In the genomic region with DNA sequence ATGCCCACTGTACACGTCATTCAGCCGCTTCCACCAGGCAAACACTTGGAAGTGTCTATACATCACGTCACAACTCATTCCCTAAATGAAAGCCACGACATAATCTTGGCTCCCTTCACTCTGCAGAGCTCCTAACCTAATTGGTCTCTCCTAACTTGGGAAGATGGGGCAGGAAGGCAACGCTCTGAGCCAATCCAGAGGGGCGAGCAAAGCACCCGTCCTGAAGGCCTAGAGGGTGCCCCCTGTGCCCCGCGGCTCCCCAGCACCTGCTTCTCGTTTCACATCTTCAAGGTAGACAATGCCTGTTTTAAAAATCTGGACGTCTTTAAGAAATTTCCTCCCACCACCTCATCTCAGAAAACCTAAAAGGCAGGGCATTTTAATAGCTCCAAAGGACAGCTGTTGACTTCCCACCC, we compare ENCODE assay signal across 8 cellular contexts. TPM values are rescaled to one million over a fixed set of nuclear protein-coding genes. Genes with fewer than 3 reads are reported as not detected.
DNase-seq lines count a peak whose midpoint lies in the region; ATAC-seq and TF ChIP-seq lines count a peak whose summit lies in the region.

No MANE protein-coding gene starts in this region.

- TSS peak; percentile 49 for BruUV-seq in PC-9 (replicated peaks; lab: Mats Ljungman, UMichigan)

- peaks cover 41% of the 10 kb centered on the region for H3K36me3 ChIP-seq in PC-9 (ENCODE audit: low read depth)

- H3K4me1 Mint-ChIP-seq in endothelial cell (ENCODE audit: unreplicated experiment) = peaks cover 17% of the 10 kb centered on the region
- H3K4me1 Mint-ChIP-seq in natural killer cell = peaks cover 57 to 63% of the 10 kb centered on the region in 2 donors

- H3K36me3 Mint-ChIP-seq in endothelial cell (ENCODE audit: low read depth, unreplicated experiment) = peaks cover 22% of the 10 kb centered on the region
- no peaks in the 10 kb centered on the region for H3K36me3 Mint-ChIP-seq in natural killer cell

- H3K4me3 Mint-ChIP-seq in endothelial cell (ENCODE audit: unreplicated experiment) (peak overlapping the region; percentile 91), natural killer cell (peak overlapping the region; percentile 88)

- H3K9me2 ChIP-seq in PC-9 (ENCODE audit: insufficient read depth) = no peaks in the 10 kb centered on the region

- intact Hi-C loops in PC-9 (cut with micrococcal nuclease; ENCODE audit: unreplicated experiment) (loop anchor here (10.0 kb wide), 2 partner anchors 108 to 172 kb away; a partner anchor contains a TSS), natural killer cell (cut with micrococcal nuclease) (loop anchor here (10.0 kb wide), 1 partner anchor 172 kb away; a partner anchor contains a TSS)

- H2AFZ ChIP-seq in PC-9 = peak overlapping the region; percentile 70

- H3K4me1 ChIP-seq in PC-9 (replicated peaks; ENCODE audit: insufficient read depth) = peaks cover 26% of the 10 kb centered on the region

- no peaks in the 10 kb centered on the region for H3K27me3 ChIP-seq in PC-9 (ENCODE audit: insufficient read depth, low read depth)

- H3K4me3 ChIP-seq in GM12865 (ENCODE audit: low read depth, low read length) = peak overlapping the region; percentile 99
- H3K4me3 ChIP-seq in PC-9 = peak overlapping the region; percentile 80

- no peak overlapping the region for H3K27ac ChIP-seq in PC-9

- TF ChIP-seq CTCF in GM12865 (IDR thresholded peaks at IDR 0.05; ENCODE audit: insufficient read depth, low read depth, low read length, missing control alignments) = no peak
- TF ChIP-seq CTCF in PC-9 (conservative IDR thresholded peaks at IDR 0.05) = no peak
- TF ChIP-seq CTCF in endothelial cell (IDR thresholded peaks at IDR 0.05; ENCODE audit: unreplicated experiment) = no peak
- no peak for TF ChIP-seq CTCF in natural killer cell (IDR thresholded peaks at IDR 0.05)

- peaks cover 4% of the 10 kb centered on the region; the same call in 1 of the 2 replicates for H3F3A ChIP-seq in PC-9 (ENCODE audit: insufficient read depth, low read depth)

- DNase-seq in GM12865 (ENCODE audit: low read depth) = no peak
- no peak for DNase-seq in PC-9
- no peak for DNase-seq in endothelial cell (ENCODE audit: low spot score)
- DNase-seq in natural killer cell = no peak
- DNase-seq in NOMO-1 treated with DMSO at 0.1 percent for 48 hours (lab: John Stamatoyannopoulos, UW; ENCODE audit: unreplicated experiment) = no peak
- no peak for DNase-seq in DMS79 treated with DMSO at 0.1 percent for 48 hours (lab: John Stamatoyannopoulos, UW)
- DNase-seq in NCI-H2171 (lab: John Stamatoyannopoulos, UW) = no peak

- peaks cover 28% of the 10 kb centered on the region for H4K20me1 ChIP-seq in PC-9 (ENCODE audit: insufficient read depth)

- CTCF ChIA-PET in PC-9 (lab: Charles Lee) = interaction anchor here (0.6 to 1.1 kb wide), 3 partner anchors 53 to 139 kb away, joined by 3 to 5 read pairs (median 3); a partner anchor contains a TSS

- H3K4me2 ChIP-seq in PC-9 = peak overlapping the region; percentile 95

- POLR2A ChIA-PET in PC-9 (lab: Charles Lee; ENCODE audit: unreplicated experiment) = no interaction called here

- no peaks in the 10 kb centered on the region for H3K9me3 ChIP-seq in PC-9 (ENCODE audit: insufficient read depth, low read depth)

- no peaks in the 10 kb centered on the region for H3K9me3 Mint-ChIP-seq in endothelial cell (ENCODE audit: unreplicated experiment)
- H3K9me3 Mint-ChIP-seq in natural killer cell = no peaks in the 10 kb centered on the region

- H3K79me2 ChIP-seq in PC-9 (ENCODE audit: low read depth) = peaks cover 50% of the 10 kb centered on the region

- H3K27ac Mint-ChIP-seq in endothelial cell (ENCODE audit: unreplicated experiment) = peak overlapping the region; percentile 49
- peak overlapping the region; percentile 58 to 82 for H3K27ac Mint-ChIP-seq in natural killer cell

- peaks cover 6% of the 10 kb centered on the region for H3K27me3 Mint-ChIP-seq in endothelial cell (ENCODE audit: unreplicated experiment)
- peaks cover 5 to 8% of the 10 kb centered on the region in 2 donors for H3K27me3 Mint-ChIP-seq in natural killer cell (ENCODE audit: low read depth in 2 of 2)

- ATAC-seq in natural killer cell = no peak
- no peak for ATAC-seq in GM18909 (IDR thresholded peaks at IDR 0.05; ENCODE audit: poor library complexity, unreplicated experiment)

RNA-seq across cellular contexts. Expression of a gene that starts 1.0 kb away (rescaled TPM):
- total RNA-seq in PC-9 (2021) (100 and 104 TPM in 2 replicates), endothelial cell (ENCODE audit: unreplicated experiment) (149 TPM), natural killer cell (10 to 100 TPM; 53.2 to 61.1 (median 59.9) TPM)
